Comparison of ENCODE assay signal across 20 cellular contexts in the genomic region with DNA sequence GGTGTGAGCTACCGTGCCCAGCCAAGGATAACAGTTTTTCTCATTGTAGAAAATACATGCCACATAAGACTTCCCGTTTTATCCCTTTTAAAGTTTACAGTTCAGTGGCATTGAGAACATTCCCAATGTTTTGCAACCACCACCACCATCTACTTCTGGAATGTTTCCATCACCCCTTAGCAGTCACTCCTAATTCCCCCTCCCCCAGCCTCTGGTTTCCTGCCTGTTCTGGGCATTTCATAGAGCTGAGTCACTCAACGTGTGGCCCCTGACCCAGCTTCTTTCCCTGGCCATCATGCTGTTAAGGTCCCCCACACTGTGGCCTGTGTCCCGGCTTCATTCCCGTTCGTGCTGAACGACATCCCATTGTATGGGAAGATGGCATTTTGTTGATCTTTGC. TPM values are rescaled to one million over a fixed set of nuclear protein-coding genes. Genes with fewer than 3 reads are reported as not detected.
DNase-seq lines count a peak whose midpoint lies in the region; ATAC-seq, FAIRE-seq and TF ChIP-seq lines count a peak whose summit lies in the region.
"Had no signal": no experiment of that assay in that cellular context is flagged by ENCODE, and none has a peak within 500 bp of the region (broad histone marks: within the 10 kb centered on the region; RNA-seq: fewer than 3 reads in every experiment).

No MANE protein-coding gene starts in this region.

- H3K4me2 ChIP-seq in HepG2 (ENCODE audit: low read depth, low read length), result no peak overlapping the region

- H3K4me3 Mint-ChIP-seq in stimulated activated naive B cell treated with anti-CD40 and anti-IgM and Interleukin-4, amounts not matched to agents 10 μg/mL and 1 μg/mL and 100 μg/mL, for 72 hours, result no peak overlapping the region
- H3K4me3 Mint-ChIP-seq: activated CD8-positive, alpha-beta memory T cell treated with anti-CD3 and anti-CD28 coated beads, Interleukin-2, amount 10 ng/mL, durations not matched to agents 7 days and 5 days; neural crest cell had no signal

- H3K79me2 ChIP-seq in HepG2 (ENCODE audit: insufficient read depth, low read length), result no peaks in the 10 kb centered on the region

- no peak overlapping the region for H3K4me3 ChIP-seq in HepG2 (replicated peaks in 1 of 3; ENCODE audit: insufficient read depth in 1 of 3, low read depth in 2 of 3, low read length in 3 of 3)
- no peak overlapping the region for H3K4me3 ChIP-seq in right lobe of liver
- H3K4me3 ChIP-seq in astrocyte of the spinal cord (ENCODE audit: low read depth, low read length), result no peak overlapping the region
- H3K4me3 ChIP-seq in uterus, result no peak overlapping the region
- H3K4me3 ChIP-seq in suprapubic skin, result no peak overlapping the region
- H3K4me3 ChIP-seq: adrenal gland had no signal

- peaks cover 24 to 25% of the 10 kb centered on the region in 2 donors for H3K27me3 Mint-ChIP-seq in stimulated activated naive B cell treated with anti-CD40 and anti-IgM and Interleukin-4, amounts not matched to agents 10 μg/mL and 1 μg/mL and 100 μg/mL, for 72 hours

- BruUV-seq in HepG2 (replicated peaks; lab: Mats Ljungman, UMichigan), result no TSS peak

- peaks cover 0 to 2% of the 10 kb centered on the region in 2 donors for H3K9me3 Mint-ChIP-seq in stimulated activated naive B cell treated with anti-CD40 and anti-IgM and Interleukin-4, amounts not matched to agents 10 μg/mL and 1 μg/mL and 100 μg/mL, for 72 hours
- H3K9me3 Mint-ChIP-seq: neural crest cell had no signal

- DNase-seq in HepG2 (ENCODE audit: low spot score) (peak; percentile 69), right lobe of liver (no peak), astrocyte of the spinal cord (ENCODE audit: low read depth, low spot score) (peak; percentile 71), iPS DF 19.7 (ENCODE audit: low read depth, low spot score) (peak; percentile 48), COLO829 (ENCODE audit: low spot score) (no peak), uterus (no peak), suprapubic skin (ENCODE audit: low spot score in 2 of 2) (no peak)
- DNase-seq in stimulated activated naive B cell treated with anti-CD40 and anti-IgM and Interleukin-4, amounts not matched to agents 10 μg/mL and 1 μg/mL and 100 μg/mL, for 72 hours, result no peak
- DNase-seq: activated CD8-positive, alpha-beta memory T cell treated with anti-CD3 and anti-CD28 coated beads, Interleukin-2, amount 10 ng/mL, durations not matched to agents 7 days and 5 days; NCI-H146; stimulated activated CD4-positive, alpha-beta T cell treated with anti-CD3 and anti-CD28 coated beads, Interleukin-1b, Interleukin-23, amount 100 ng/mL, for 48 hours; stimulated activated naive CD8-positive, alpha-beta T cell treated with anti-CD3 and anti-CD28 coated beads, Interleukin-15, Interleukin-2, amounts not matched to agents 100 U/mL and 50 U/mL, for 24 hours; T-helper 9 cell had no signal

- POLR2A ChIA-PET in HepG2 (lab: Yijun Ruan, JAX), result no interaction called here

- H3K27me3 ChIP-seq in HepG2 (ENCODE audit: control insufficient read depth in 1 of 2, insufficient read depth in 2 of 2, low read length in 2 of 2) (peaks cover 6 to 38% of the 10 kb centered on the region in 2 experiments; a peak in 3 of 5 replicates), right lobe of liver (no peaks in the 10 kb centered on the region), uterus (no peaks in the 10 kb centered on the region), suprapubic skin (peaks cover 42% of the 10 kb centered on the region)
- H3K27me3 ChIP-seq: adrenal gland had no signal

- H3K36me3 Mint-ChIP-seq in stimulated activated naive B cell treated with anti-CD40 and anti-IgM and Interleukin-4, amounts not matched to agents 10 μg/mL and 1 μg/mL and 100 μg/mL, for 72 hours, result no peaks in the 10 kb centered on the region
- H3K36me3 Mint-ChIP-seq: activated CD8-positive, alpha-beta memory T cell treated with anti-CD3 and anti-CD28 coated beads, Interleukin-2, amount 10 ng/mL, durations not matched to agents 7 days and 5 days had no signal

- H3K9me3 ChIP-seq in HepG2 (ENCODE audit: low read length), result no peaks in the 10 kb centered on the region
- H3K9me3 ChIP-seq in right lobe of liver, result no peaks in the 10 kb centered on the region
- no peaks in the 10 kb centered on the region for H3K9me3 ChIP-seq in uterus
- no peaks in the 10 kb centered on the region for H3K9me3 ChIP-seq in suprapubic skin
- H3K9me3 ChIP-seq: adrenal gland had no signal

- H4K20me1 ChIP-seq in HepG2 (ENCODE audit: insufficient read depth, low read length), result no peaks in the 10 kb centered on the region

- H3K4me1 ChIP-seq in HepG2 (ENCODE audit: insufficient read depth, low read length), result peaks cover 9% of the 10 kb centered on the region; the same call in 1 of the 2 replicates
- no peaks in the 10 kb centered on the region for H3K4me1 ChIP-seq in right lobe of liver
- no peaks in the 10 kb centered on the region for H3K4me1 ChIP-seq in uterus
- no peaks in the 10 kb centered on the region for H3K4me1 ChIP-seq in suprapubic skin
- H3K4me1 ChIP-seq: adrenal gland had no signal

- H3K36me3 ChIP-seq in HepG2 (replicated peaks in 1 of 2; ENCODE audit: control insufficient read depth in 1 of 2, insufficient read depth in 2 of 2, low read length in 2 of 2) (no peaks in the 10 kb centered on the region), right lobe of liver (no peaks in the 10 kb centered on the region), uterus (no peaks in the 10 kb centered on the region), suprapubic skin (no peaks in the 10 kb centered on the region)
- H3K36me3 ChIP-seq: adrenal gland had no signal

- TF ChIP-seq EP300 in HepG2 (IDR thresholded peaks at IDR 0.05; ENCODE audit: low read depth in 2 of 2, low read length in 2 of 2) (no peak; a peak in 1 of 4 replicates), HepG2 (CRISPR knock-in tag; IDR thresholded peaks at IDR 0.05; ENCODE audit: borderline replicate concordance) (no peak), suprapubic skin (IDR thresholded peaks at IDR 0.05) (no peak)

- in situ Hi-C loops in HepG2 (cut with HindIII; ENCODE audit: extremely low pct_ligation_motif_present, low pct_unique_long_range_greater_than_20kb) (no loop called here), astrocyte of the spinal cord (cut with HindIII; ENCODE audit: low sequenced_read_pairs) (no loop called here)

- H3K4me1 Mint-ChIP-seq in stimulated activated naive B cell treated with anti-CD40 and anti-IgM and Interleukin-4, amounts not matched to agents 10 μg/mL and 1 μg/mL and 100 μg/mL, for 72 hours, result no peaks in the 10 kb centered on the region
- H3K4me1 Mint-ChIP-seq: activated CD8-positive, alpha-beta memory T cell treated with anti-CD3 and anti-CD28 coated beads, Interleukin-2, amount 10 ng/mL, durations not matched to agents 7 days and 5 days had no signal

- WGBS in HepG2 (ENCODE audit: low lambda C conversion rate), result 3% methylated on average over 7 of the region's 7 CpGs
- WGBS in right lobe of liver (ENCODE audit: insufficient coverage, low coverage, low lambda C conversion rate, missing lambda C conversion rate), result 49% methylated on average over 7 of the region's 7 CpGs
- WGBS in suprapubic skin, result 65% methylated on average over 7 of the region's 7 CpGs

- ATAC-seq in HepG2, result peak; percentile 39; the same call in 1 of the 3 replicates
- ATAC-seq in right lobe of liver, result no peak
- no peak for ATAC-seq in stimulated activated naive B cell treated with anti-CD40 and anti-IgM and Interleukin-4, amounts not matched to agents 10 μg/mL and 1 μg/mL and 100 μg/mL, for 72 hours (replicated peaks)
- ATAC-seq: activated CD8-positive, alpha-beta memory T cell treated with anti-CD3 and anti-CD28 coated beads, Interleukin-2, amount 10 ng/mL, durations not matched to agents 7 days and 5 days; stimulated activated naive CD8-positive, alpha-beta T cell treated with anti-CD3 and anti-CD28 coated beads, Interleukin-15, Interleukin-2, amounts not matched to agents 100 U/mL and 50 U/mL, for 24 hours had no signal

- no peak overlapping the region for H3K9ac ChIP-seq in HepG2 (ENCODE audit: insufficient read depth, low read depth, low read length)

- no peak for FAIRE-seq in HepG2 (lab: Jason Lieb, UNC)
- FAIRE-seq: A204.1, endometrium, keratinocyte had no signal

- H3K27ac Mint-ChIP-seq in stimulated activated naive B cell treated with anti-CD40 and anti-IgM and Interleukin-4, amounts not matched to agents 10 μg/mL and 1 μg/mL and 100 μg/mL, for 72 hours, result no peak overlapping the region
- H3K27ac Mint-ChIP-seq: activated CD8-positive, alpha-beta memory T cell treated with anti-CD3 and anti-CD28 coated beads, Interleukin-2, amount 10 ng/mL, durations not matched to agents 7 days and 5 days had no signal

- intact Hi-C loops in HepG2 (cut with micrococcal nuclease; ENCODE audit: unreplicated experiment) (no loop called here), right lobe of liver (cut with DNase I) (no loop called here), uterus (cut with DNase I; ENCODE audit: low total_unique reads) (no loop called here)

- no peak for TF ChIP-seq RAD21 in HepG2 (CRISPR knock-in tag; IDR thresholded peaks at IDR 0.05)

- H2AFZ ChIP-seq in HepG2 (ENCODE audit: low read length), result no peak overlapping the region

- CTCF ChIA-PET in HepG2 (lab: Yijun Ruan, JAX; ENCODE audit: low intra/inter-chr PET ratio, low total read pairs), result no interaction called here

- H3K27ac ChIP-seq in HepG2 (ENCODE audit: extremely low read length, insufficient read depth, low read length) (no peak overlapping the region), right lobe of liver (no peak overlapping the region), uterus (no peak overlapping the region), suprapubic skin (no peak overlapping the region)
- H3K27ac ChIP-seq: adrenal gland, HL-60 had no signal

- TF ChIP-seq POLR2A in HepG2 (IDR thresholded peaks at IDR 0.05; ENCODE audit: insufficient read depth in 1 of 2, low read depth in 2 of 2, low read length in 2 of 2), result no peak
- TF ChIP-seq POLR2A in right lobe of liver (IDR thresholded peaks at IDR 0.05), result no peak
- no peak for TF ChIP-seq POLR2A in uterus (IDR thresholded peaks at IDR 0.05)
- no peak for TF ChIP-seq POLR2A in suprapubic skin (IDR thresholded peaks at IDR 0.05)

- no peak for TF ChIP-seq CTCF in HepG2 (CRISPR knock-in tag; IDR thresholded peaks at IDR 0.05)
- TF ChIP-seq CTCF in right lobe of liver (IDR thresholded peaks at IDR 0.05), result no peak
- TF ChIP-seq CTCF in astrocyte of the spinal cord (IDR thresholded peaks at IDR 0.05; ENCODE audit: low read depth, low read length), result no peak
- TF ChIP-seq CTCF in uterus (IDR thresholded peaks at IDR 0.05), result no peak
- TF ChIP-seq CTCF in suprapubic skin (IDR thresholded peaks at IDR 0.05), result no peak

RNA-seq across cellular contexts. Expression of a gene that starts 30.7 kb away (rescaled TPM):
- not detected in 2 replicates for total RNA-seq in HepG2 (2016; rRNA removed; fragmentation: Illumina TruSeq; extraction: Trizol)
- total RNA-seq in HepG2 (2016; cell fraction: cytosol; rRNA removed; fragmentation: Illumina TruSeq; extraction: Trizol; ENCODE audit: low read depth), result not detected in 2 replicates
- not detected in 2 replicates for total RNA-seq in HepG2 (2016; cell fraction: insoluble cytoplasmic fraction; rRNA removed; fragmentation: Illumina TruSeq; extraction: Trizol)
- total RNA-seq in HepG2 (2016; cell fraction: membrane; rRNA removed; fragmentation: Illumina TruSeq; extraction: Trizol), result not detected in 2 replicates
- total RNA-seq in HepG2 (2016; cell fraction: nucleus; rRNA removed; fragmentation: Illumina TruSeq; extraction: Trizol), result not detected in 2 replicates
- not detected in 2 replicates for polyA plus RNA-seq in HepG2 (2011; rRNA removed)
- not detected in 2 replicates for polyA plus RNA-seq in HepG2 (2011; cell fraction: cytosol; rRNA removed)
- polyA plus RNA-seq in HepG2 (2011; cell fraction: nucleus; rRNA removed), result not detected in 2 replicates
- not detected in 2 replicates for polyA plus RNA-seq in HepG2 (2012)
- not detected in 2 replicates for polyA plus RNA-seq in HepG2 (2016; cell fraction: cytosol; fragmentation: Illumina TruSeq; extraction: Trizol; ENCODE audit: low read depth)
- not detected in 2 replicates for polyA plus RNA-seq in HepG2 (2016; cell fraction: insoluble cytoplasmic fraction; fragmentation: Illumina TruSeq; extraction: Trizol; ENCODE audit: low read depth)
- polyA plus RNA-seq in HepG2 (2016; cell fraction: membrane; fragmentation: Illumina TruSeq; extraction: Trizol; ENCODE audit: low read depth), result not detected in 2 replicates
- polyA plus RNA-seq in HepG2 (2016; cell fraction: nucleus; fragmentation: Illumina TruSeq; extraction: Trizol; ENCODE audit: insufficient read depth, low read depth), result not detected in 2 replicates
- not detected in 2 replicates for polyA minus RNA-seq in HepG2 (2011; rRNA and poly(A)+ RNA removed; ENCODE audit: low replicate concordance)
- not detected in 2 replicates for polyA minus RNA-seq in HepG2 (2011; cell fraction: cytosol; rRNA and poly(A)+ RNA removed)
- not detected in 2 replicates for polyA minus RNA-seq in HepG2 (2011; cell fraction: nucleus; rRNA and poly(A)+ RNA removed)
- not detected for total RNA-seq in right lobe of liver
- total RNA-seq in uterus, result not detected
- total RNA-seq in suprapubic skin, result not detected
- total RNA-seq: activated CD8-positive, alpha-beta memory T cell treated with anti-CD3 and anti-CD28 coated beads, Interleukin-2, amount 10 ng/mL, durations not matched to agents 7 days and 5 days; adrenal gland; G401; neural crest cell had no signal
- polyA plus RNA-seq: adrenal gland, keratinocyte had no signal

RNA-seq across cellular contexts. Expression of a gene that starts 40.6 kb away (rescaled TPM):
- total RNA-seq in HepG2 (2016; rRNA removed; fragmentation: Illumina TruSeq; extraction: Trizol), result not detected in 2 replicates
- not detected in 2 replicates for total RNA-seq in HepG2 (2016; cell fraction: cytosol; rRNA removed; fragmentation: Illumina TruSeq; extraction: Trizol; ENCODE audit: low read depth)
- total RNA-seq in HepG2 (2016; cell fraction: insoluble cytoplasmic fraction; rRNA removed; fragmentation: Illumina TruSeq; extraction: Trizol), result 0.04 TPM in 1 of 2 replicates, not detected in the other
- not detected in 2 replicates for total RNA-seq in HepG2 (2016; cell fraction: membrane; rRNA removed; fragmentation: Illumina TruSeq; extraction: Trizol)
- total RNA-seq in HepG2 (2016; cell fraction: nucleus; rRNA removed; fragmentation: Illumina TruSeq; extraction: Trizol), result not detected in 2 replicates
- polyA plus RNA-seq in HepG2 (2011; rRNA removed), result 0.07 and 0.16 TPM in 2 replicates
- polyA plus RNA-seq in HepG2 (2011; cell fraction: cytosol; rRNA removed), result 0.03 and 0.06 TPM in 2 replicates
- 0.62 and 0.74 TPM in 2 replicates for polyA plus RNA-seq in HepG2 (2011; cell fraction: nucleus; rRNA removed)
- polyA plus RNA-seq in HepG2 (2012), result 0.08 and 0.11 TPM in 2 replicates
- polyA plus RNA-seq in HepG2 (2016; cell fraction: cytosol; fragmentation: Illumina TruSeq; extraction: Trizol; ENCODE audit: low read depth), result not detected in 2 replicates
- not detected in 2 replicates for polyA plus RNA-seq in HepG2 (2016; cell fraction: insoluble cytoplasmic fraction; fragmentation: Illumina TruSeq; extraction: Trizol; ENCODE audit: low read depth)
- polyA plus RNA-seq in HepG2 (2016; cell fraction: membrane; fragmentation: Illumina TruSeq; extraction: Trizol; ENCODE audit: low read depth), result not detected in 2 replicates
- polyA plus RNA-seq in HepG2 (2016; cell fraction: nucleus; fragmentation: Illumina TruSeq; extraction: Trizol; ENCODE audit: insufficient read depth, low read depth), result 0.36 and 0.37 TPM in 2 replicates
- 0.21 TPM in 1 of 2 replicates, not detected in the other for polyA minus RNA-seq in HepG2 (2011; rRNA and poly(A)+ RNA removed; ENCODE audit: low replicate concordance)
- not detected in 2 replicates for polyA minus RNA-seq in HepG2 (2011; cell fraction: cytosol; rRNA and poly(A)+ RNA removed)
- not detected in 2 replicates for polyA minus RNA-seq in HepG2 (2011; cell fraction: nucleus; rRNA and poly(A)+ RNA removed)
- under 1 TPM in 1 of 6 experiments, not detected in 5; 0.18 TPM for total RNA-seq in right lobe of liver
- total RNA-seq in uterus, result under 1 TPM in 1 of 4 donors, not detected in 3; 0.97 TPM
- total RNA-seq in suprapubic skin, result not detected
- total RNA-seq: activated CD8-positive, alpha-beta memory T cell treated with anti-CD3 and anti-CD28 coated beads, Interleukin-2, amount 10 ng/mL, durations not matched to agents 7 days and 5 days; adrenal gland; G401 had no signal
- polyA plus RNA-seq: adrenal gland had no signal

Comparison
In these comparisons a context has a peak if more than half of its experiments do, and no peak if none do; other contexts are left out.
1. DNase-seq: peak in HepG2 (single experiment), astrocyte of the spinal cord (single experiment) and iPS DF 19.7 (single experiment); none in right lobe of liver (0 of 3), stimulated activated naive B cell treated with anti-CD40 and anti-IgM and Interleukin-4, amounts not matched to agents 10 μg/mL and 1 μg/mL and 100 μg/mL, for 72 hours (single experiment), COLO829 (single experiment), uterus (0 of 2) and suprapubic skin (0 of 2).